25 cellular contexts compared by ENCODE assay signal in the genomic region with DNA sequence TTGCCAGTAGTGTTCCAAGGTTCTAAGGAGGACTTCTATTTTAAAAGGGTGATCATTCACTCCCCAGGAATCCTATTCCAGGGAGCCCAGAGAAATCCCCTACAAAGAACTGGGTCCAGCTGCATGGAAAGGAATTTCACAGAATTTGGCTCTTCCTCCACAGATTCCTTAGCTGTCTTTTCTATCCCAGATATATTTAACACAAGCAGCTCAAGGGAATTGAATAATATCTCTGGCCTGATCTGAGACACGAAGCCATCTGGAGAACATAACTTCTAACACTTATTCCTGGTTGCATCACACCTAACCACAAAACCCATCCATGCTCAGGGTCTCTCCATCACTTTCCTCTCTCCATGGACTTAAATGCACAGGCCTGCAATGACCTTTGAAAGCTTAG.
DNase-seq lines count a peak whose midpoint lies in the region; ATAC-seq, FAIRE-seq and TF ChIP-seq lines count a peak whose summit lies in the region.
"Had no signal": no experiment of that assay in that cellular context is flagged by ENCODE, and none has a peak within 500 bp of the region (broad histone marks: within the 10 kb centered on the region; RNA-seq: fewer than 3 reads in every experiment).

No MANE protein-coding gene starts in this region.

- 15% methylated on average over 1 of the region's 1 CpG for WGBS in mesenchymal stem cell
- 10 to 24% methylated on average over 1 of the region's 1 CpG for WGBS in aorta, 2 donors

- H3K27me3 ChIP-seq in right atrium auricular region (no peaks in the 10 kb centered on the region), astrocyte (ENCODE audit: insufficient read depth, low read length) (no peaks in the 10 kb centered on the region), mesenchymal stem cell (ENCODE audit: control insufficient read depth in 1 of 2, insufficient read depth in 1 of 2, low read length in 2 of 2) (no peaks in the 10 kb centered on the region), aorta (ENCODE audit: control insufficient read depth in 1 of 2, insufficient read depth in 2 of 2, low read length in 1 of 2) (no peaks in the 10 kb centered on the region)
- H3K27me3 ChIP-seq: upper lobe of left lung had no signal

- H3K4me3 ChIP-seq in right atrium auricular region (no peak overlapping the region), astrocyte (ENCODE audit: insufficient read depth, low read depth, low read length) (no peak overlapping the region), mesenchymal stem cell (ENCODE audit: insufficient read depth in 1 of 2, low read depth in 1 of 2, low read length in 2 of 2) (no peak overlapping the region), aorta (ENCODE audit: low read length in 2 of 2) (no peak overlapping the region)
- H3K4me3 ChIP-seq: HAP-1, upper lobe of left lung had no signal

- no peak overlapping the region for H3K18ac ChIP-seq in mesenchymal stem cell (ENCODE audit: low read depth in 1 of 2, low read length in 2 of 2)

- no peak for TF ChIP-seq CTCF in right atrium auricular region (IDR thresholded peaks at IDR 0.05)
- no peak for TF ChIP-seq CTCF in astrocyte (IDR thresholded peaks at IDR 0.05; ENCODE audit: insufficient read depth, low read depth, low read length)

- H3K4me2 ChIP-seq in astrocyte (ENCODE audit: low read length) (no peak overlapping the region), mesenchymal stem cell (ENCODE audit: low read length, poor library complexity, severe bottlenecking) (no peak overlapping the region)

- H3K27ac ChIP-seq in right atrium auricular region, result no peak overlapping the region
- no peak overlapping the region for H3K27ac ChIP-seq in astrocyte (ENCODE audit: low read depth, low read length)
- no peak overlapping the region for H3K27ac ChIP-seq in mesenchymal stem cell (ENCODE audit: low read length, poor library complexity, severe bottlenecking)
- no peak overlapping the region for H3K27ac ChIP-seq in aorta (ENCODE audit: low read depth in 1 of 2, low read length in 2 of 2)
- H3K27ac ChIP-seq: RWPE1, upper lobe of left lung, WERI-Rb-1 had no signal

- no peak overlapping the region for H2BK15ac ChIP-seq in mesenchymal stem cell (ENCODE audit: low read depth, poor library complexity, severe bottlenecking)

- intact Hi-C loops in Right ventricle myocardium superior (cut with DNase I), result no loop called here
- intact Hi-C loops in aorta (cut with DNase I), result no loop called here

- H3K4me1 ChIP-seq in right atrium auricular region, result no peaks in the 10 kb centered on the region
- no peaks in the 10 kb centered on the region for H3K4me1 ChIP-seq in astrocyte (ENCODE audit: insufficient read depth, low read length)
- H3K4me1 ChIP-seq in mesenchymal stem cell (ENCODE audit: control insufficient read depth, insufficient read depth, low read depth, low read length), result no peaks in the 10 kb centered on the region
- no peaks in the 10 kb centered on the region for H3K4me1 ChIP-seq in aorta (ENCODE audit: control insufficient read depth in 1 of 2, insufficient read depth in 2 of 2, low read length in 2 of 2)
- H3K4me1 ChIP-seq: HAP-1, upper lobe of left lung had no signal

- peak overlapping the region; percentile 1 for H3K27ac Mint-ChIP-seq in astrocyte (ENCODE audit: unreplicated experiment)
- H3K27ac Mint-ChIP-seq: activated naive CD4-positive, alpha-beta T cell treated with anti-CD3 and anti-CD28 coated beads, Interleukin-2, amount 50 U/mL, for 72 hours; activated T-helper 17 cell treated with anti-CD3 and anti-CD28 coated beads, Interleukin-2, amount 50 U/mL, for 72 hours; memory B cell; naive thymus-derived CD4-positive, alpha-beta T cell; T-helper 2 cell treated with Interferon-gamma antibody and Interleukin-4, amounts not matched to agents 5 μg/mL and 100 μg/mL, for 36 hours had no signal

- no peaks in the 10 kb centered on the region for H3K79me2 ChIP-seq in astrocyte (ENCODE audit: insufficient read depth, low read length)

- FAIRE-seq in astrocyte (lab: Jason Lieb, UNC), result no peak
- FAIRE-seq: A204.1 had no signal

- H2BK5ac ChIP-seq in mesenchymal stem cell (ENCODE audit: low read depth, low read length, poor library complexity, severe bottlenecking), result no peak overlapping the region

- H4K91ac ChIP-seq in mesenchymal stem cell (ENCODE audit: low read length), result no peak overlapping the region

- H4K20me1 ChIP-seq in astrocyte (ENCODE audit: insufficient read depth, low read length), result no peaks in the 10 kb centered on the region

- H3K36me3 ChIP-seq in right atrium auricular region (no peaks in the 10 kb centered on the region), astrocyte (ENCODE audit: insufficient read depth, low read length) (no peaks in the 10 kb centered on the region), mesenchymal stem cell (ENCODE audit: control insufficient read depth in 1 of 2, insufficient read depth in 2 of 2, low read depth in 1 of 2, low read length in 2 of 2) (no peaks in the 10 kb centered on the region), aorta (ENCODE audit: control insufficient read depth in 1 of 2, insufficient read depth in 2 of 2, low read length in 1 of 2) (no peaks in the 10 kb centered on the region)
- H3K36me3 ChIP-seq: HAP-1, upper lobe of left lung, WERI-Rb-1 had no signal

- no peak overlapping the region for H3K4ac ChIP-seq in mesenchymal stem cell (ENCODE audit: low read depth in 1 of 2, low read length in 2 of 2)

- no peak overlapping the region for H2AK5ac ChIP-seq in mesenchymal stem cell (ENCODE audit: low read length, severe bottlenecking)

- no peak overlapping the region for H2BK12ac ChIP-seq in mesenchymal stem cell (ENCODE audit: low read length in 2 of 2)

- H3K9ac ChIP-seq in astrocyte (ENCODE audit: low read length) (no peak overlapping the region), mesenchymal stem cell (ENCODE audit: low read length) (peak overlapping the region; percentile 47)

- no peaks in the 10 kb centered on the region for H3K9me3 Mint-ChIP-seq in astrocyte (ENCODE audit: unreplicated experiment)
- H3K9me3 Mint-ChIP-seq: memory B cell; T-helper 2 cell treated with Interferon-gamma antibody and Interleukin-4, amounts not matched to agents 5 μg/mL and 100 μg/mL, for 36 hours had no signal

- H3K23ac ChIP-seq in mesenchymal stem cell (ENCODE audit: low read length in 2 of 2), result no peak overlapping the region

- H3K79me1 ChIP-seq in mesenchymal stem cell (replicated peaks; ENCODE audit: low read length, poor library complexity, severe bottlenecking), result no peaks in the 10 kb centered on the region

- no peaks in the 10 kb centered on the region for H3K27me3 Mint-ChIP-seq in astrocyte (ENCODE audit: low read depth, unreplicated experiment)
- H3K27me3 Mint-ChIP-seq: activated T-helper 17 cell treated with anti-CD3 and anti-CD28 coated beads, Interleukin-2, amount 50 U/mL, for 72 hours; memory B cell had no signal

- H2AFZ ChIP-seq in astrocyte (ENCODE audit: low read depth, low read length) (no peak overlapping the region), mesenchymal stem cell (ENCODE audit: low read depth, low read length) (no peak overlapping the region)

- no peak overlapping the region for H3K14ac ChIP-seq in mesenchymal stem cell (ENCODE audit: low read length in 2 of 2)

- ATAC-seq in Right ventricle myocardium superior (ENCODE audit: poor library complexity) (peak; percentile 39), aorta (ENCODE audit: low FRiP score) (peak; percentile 73), GM21619 (IDR thresholded peaks at IDR 0.05; ENCODE audit: unreplicated experiment) (no peak)
- ATAC-seq: activated naive CD4-positive, alpha-beta T cell treated with anti-CD3 and anti-CD28 coated beads, Interleukin-2, amount 50 U/mL, for 72 hours; activated T-helper 17 cell treated with anti-CD3 and anti-CD28 coated beads, Interleukin-2, amount 50 U/mL, for 72 hours; naive thymus-derived CD4-positive, alpha-beta T cell; SK-N-SH treated with all-trans-retinoic acid at 6 μM for 48 hours had no signal

- H3K4me1 Mint-ChIP-seq in astrocyte (ENCODE audit: low read depth, unreplicated experiment), result peaks cover 15% of the 10 kb centered on the region
- H3K4me1 Mint-ChIP-seq: activated T-helper 17 cell treated with anti-CD3 and anti-CD28 coated beads, Interleukin-2, amount 50 U/mL, for 72 hours; memory B cell had no signal

- no peak overlapping the region for H3K4me3 Mint-ChIP-seq in astrocyte (ENCODE audit: unreplicated experiment)
- H3K4me3 Mint-ChIP-seq: activated T-helper 17 cell treated with anti-CD3 and anti-CD28 coated beads, Interleukin-2, amount 50 U/mL, for 72 hours; memory B cell; naive thymus-derived CD4-positive, alpha-beta T cell; T-helper 2 cell treated with Interferon-gamma antibody and Interleukin-4, amounts not matched to agents 5 μg/mL and 100 μg/mL, for 36 hours had no signal

- no peak overlapping the region for H2BK120ac ChIP-seq in mesenchymal stem cell (ENCODE audit: low read depth, low read length)

- no peak for DNase-seq in Right ventricle myocardium superior
- no peak for DNase-seq in right atrium auricular region (ENCODE audit: low spot score)
- peak; percentile 94 for DNase-seq in astrocyte (ENCODE audit: low read depth)
- peak; percentile 82 for DNase-seq in mesenchymal stem cell
- no peak for DNase-seq in aorta
- no peak for DNase-seq in GF-D8 (lab: John Stamatoyannopoulos, UW)
- no peak for DNase-seq in NCI-H446 treated with DMSO at 0.1 percent for 48 hours (lab: John Stamatoyannopoulos, UW)
- DNase-seq: C1 segment of cervical spinal cord; cerebellar nuclear complex; kidney glomerular epithelial cell; naive thymus-derived CD4-positive, alpha-beta T cell; NCI-H1417; NCI-H526; occipital lobe; WERI-Rb-1 had no signal

- H4K8ac ChIP-seq in mesenchymal stem cell (ENCODE audit: low read length), result no peak overlapping the region

- no peaks in the 10 kb centered on the region for H3K36me3 Mint-ChIP-seq in astrocyte (ENCODE audit: low read depth, unreplicated experiment)
- H3K36me3 Mint-ChIP-seq: activated naive CD4-positive, alpha-beta T cell treated with anti-CD3 and anti-CD28 coated beads, Interleukin-2, amount 50 U/mL, for 72 hours; memory B cell had no signal

- H3K9me3 ChIP-seq in right atrium auricular region, result no peaks in the 10 kb centered on the region
- no peaks in the 10 kb centered on the region for H3K9me3 ChIP-seq in astrocyte (ENCODE audit: insufficient read depth, low read depth, low read length)
- H3K9me3 ChIP-seq in mesenchymal stem cell (ENCODE audit: control insufficient read depth, low read length), result no peaks in the 10 kb centered on the region
- no peaks in the 10 kb centered on the region for H3K9me3 ChIP-seq in aorta (ENCODE audit: control insufficient read depth, low read length)
- H3K9me3 ChIP-seq: HAP-1, upper lobe of left lung had no signal

Comparison
In these comparisons a context has a peak if more than half of its experiments do, and no peak if none do; other contexts are left out.
1. DNase-seq: peak in astrocyte (single experiment) and mesenchymal stem cell (single experiment); none in Right ventricle myocardium superior (single experiment), right atrium auricular region (single experiment), aorta (0 of 2), GF-D8 (single experiment) and NCI-H446 treated with DMSO at 0.1 percent for 48 hours (single experiment).